In genomic region chr9:134712922-134713321, GRCh38 we compare ENCODE assay signal across 21 cellular contexts.
DNase-seq lines count a peak whose midpoint lies in the region; ATAC-seq and TF ChIP-seq lines count a peak whose summit lies in the region.
"Had no signal": no experiment of that assay in that cellular context is flagged by ENCODE, and none has a peak within 500 bp of the region (broad histone marks: within the 10 kb centered on the region; RNA-seq: fewer than 3 reads in every experiment).

No MANE protein-coding gene starts in this region.

- DNase-seq in HFFc6 (no peak), mesenchymal stem cell (no peak), smooth muscle cell (lab: John Stamatoyannopoulos, UW; ENCODE audit: unreplicated experiment) (no peak), NCI-H1436 treated with DMSO at 0.1 percent for 48 hours (lab: John Stamatoyannopoulos, UW) (no peak)
- DNase-seq: activated CD4-positive, alpha-beta T cell treated with anti-CD3 and anti-CD28 coated beads, Interleukin-2, amount 50 U/mL, for 1 hour; activated CD8-positive, alpha-beta memory T cell treated with anti-CD3 and anti-CD28 coated beads, Interleukin-2, amount 50 U/mL, for 48 hours; COR-L47; foreskin fibroblast; hippocampal formation; naive B cell; NCI-H2029; NCI-H446 treated with DMSO at 0.1 percent for 48 hours; stimulated activated CD8-positive, alpha-beta memory T cell treated with anti-CD3 and anti-CD28 coated beads, Interleukin-4, amount 100 ng/mL, for 48 hours; SW 1271 had no signal

- no peak overlapping the region for H2BK5ac ChIP-seq in mesenchymal stem cell (ENCODE audit: low read depth, low read length, poor library complexity, severe bottlenecking)

- no peak overlapping the region for H3K4ac ChIP-seq in mesenchymal stem cell (ENCODE audit: low read depth in 1 of 2, low read length in 2 of 2)

- H3K9ac ChIP-seq in mesenchymal stem cell (ENCODE audit: low read length): peak overlapping the region; percentile 15
- no peak overlapping the region for H3K9ac ChIP-seq in smooth muscle cell (ENCODE audit: low read depth)
- H3K9ac ChIP-seq: KMS-11 had no signal

- 90% methylated on average over 8 of the region's 10 CpGs for WGBS in mesenchymal stem cell
- 84% methylated on average over 10 of the region's 10 CpGs for WGBS in smooth muscle cell (ENCODE audit: low lambda C conversion rate)

- H3K27ac Mint-ChIP-seq in HFFc6 (peak overlapping the region; percentile 36), brain (peak overlapping the region in 3 of 5 experiments; percentile 6 to 87 (median 64))

- peaks cover 37% of the 10 kb centered on the region for H3K36me3 Mint-ChIP-seq in HFFc6 (ENCODE audit: low read depth)
- peaks cover 7% of the 10 kb centered on the region for H3K36me3 Mint-ChIP-seq in brain
- H3K36me3 Mint-ChIP-seq: naive B cell had no signal

- H3K4me2 ChIP-seq in mesenchymal stem cell (ENCODE audit: low read length, poor library complexity, severe bottlenecking) (no peak overlapping the region), smooth muscle cell (no peak overlapping the region)
- H3K4me2 ChIP-seq: KMS-11 had no signal

- no peak overlapping the region for H3K14ac ChIP-seq in mesenchymal stem cell (ENCODE audit: low read length in 2 of 2)

- H2BK120ac ChIP-seq in mesenchymal stem cell (ENCODE audit: low read depth, low read length): no peak overlapping the region

- H3K27me3 Mint-ChIP-seq in HFFc6 (ENCODE audit: insufficient read depth) (peaks cover 49% of the 10 kb centered on the region), brain (peaks cover 3% of the 10 kb centered on the region)
- H3K27me3 Mint-ChIP-seq: naive B cell had no signal

- peaks cover 95% of the 10 kb centered on the region for H3K79me2 ChIP-seq in smooth muscle cell (ENCODE audit: low read depth)

- peak overlapping the region in 1 of 2 experiments; percentile 27 for H3K23ac ChIP-seq in mesenchymal stem cell (ENCODE audit: low read length in 2 of 2)

- H3K4me3 Mint-ChIP-seq in HFFc6 (no peak overlapping the region; the same call in 1 of the 2 replicates), brain (no peak overlapping the region)
- H3K4me3 Mint-ChIP-seq: naive B cell had no signal

- H2AFZ ChIP-seq in mesenchymal stem cell (ENCODE audit: low read depth, low read length) (no peak overlapping the region), smooth muscle cell (ENCODE audit: low read depth) (no peak overlapping the region)

- H3K4me1 ChIP-seq in mesenchymal stem cell (ENCODE audit: control insufficient read depth, insufficient read depth, low read depth, low read length) (peaks cover 40% of the 10 kb centered on the region), smooth muscle cell (ENCODE audit: low read depth) (no peaks in the 10 kb centered on the region)

- no peak overlapping the region for H2AK5ac ChIP-seq in mesenchymal stem cell (ENCODE audit: low read length, severe bottlenecking)

- H3K27me3 ChIP-seq in mesenchymal stem cell (ENCODE audit: control insufficient read depth in 1 of 2, insufficient read depth in 1 of 2, low read length in 2 of 2) (no peaks in the 10 kb centered on the region), smooth muscle cell (ENCODE audit: low read depth) (no peaks in the 10 kb centered on the region)
- H3K27me3 ChIP-seq: ascending aorta had no signal

- peaks cover 56% of the 10 kb centered on the region for H3K4me1 Mint-ChIP-seq in HFFc6 (ENCODE audit: low read depth)
- peaks cover 54% of the 10 kb centered on the region for H3K4me1 Mint-ChIP-seq in brain

- peaks cover 100% of the 10 kb centered on the region for H4K20me1 ChIP-seq in smooth muscle cell (ENCODE audit: low read depth)

- H3K18ac ChIP-seq in mesenchymal stem cell (ENCODE audit: low read depth in 1 of 2, low read length in 2 of 2): no peak overlapping the region

- H3K27ac ChIP-seq in mesenchymal stem cell (ENCODE audit: low read length, poor library complexity, severe bottlenecking) (no peak overlapping the region), smooth muscle cell (ENCODE audit: low read depth) (peak overlapping the region; percentile 72)
- H3K27ac ChIP-seq: ascending aorta, KMS-11 had no signal

- no peak for ATAC-seq in HG02970 (IDR thresholded peaks at IDR 0.05; ENCODE audit: low FRiP score, unreplicated experiment)
- no peak for ATAC-seq in HG02623 (IDR thresholded peaks at IDR 0.05; ENCODE audit: unreplicated experiment)
- no peak for ATAC-seq in HG02885 (IDR thresholded peaks at IDR 0.05; ENCODE audit: poor library complexity, unreplicated experiment)

- H3K36me3 ChIP-seq in mesenchymal stem cell (ENCODE audit: control insufficient read depth in 1 of 2, insufficient read depth in 2 of 2, low read depth in 1 of 2, low read length in 2 of 2) (peaks cover 41 to 74% of the 10 kb centered on the region in 2 experiments), smooth muscle cell (ENCODE audit: low read depth) (peaks cover 10% of the 10 kb centered on the region)

- no peak overlapping the region for H2BK12ac ChIP-seq in mesenchymal stem cell (ENCODE audit: low read length in 2 of 2)

- no peak overlapping the region for H2BK15ac ChIP-seq in mesenchymal stem cell (ENCODE audit: low read depth, poor library complexity, severe bottlenecking)

- TF ChIP-seq CTCF in HFFc6 (IDR thresholded peaks at IDR 0.05): no peak
- TF ChIP-seq CTCF in brain (conservative IDR thresholded peaks at IDR 0.05): no peak
- TF ChIP-seq CTCF in smooth muscle cell (IDR thresholded peaks at IDR 0.05; ENCODE audit: borderline replicate concordance, insufficient read depth, poor library complexity, severe bottlenecking): no peak

- H3K9me3 ChIP-seq in mesenchymal stem cell (ENCODE audit: control insufficient read depth, low read length): no peaks in the 10 kb centered on the region
- no peaks in the 10 kb centered on the region for H3K9me3 ChIP-seq in smooth muscle cell (replicated peaks; ENCODE audit: low read depth)
- H3K9me3 ChIP-seq: ascending aorta had no signal

- H4K8ac ChIP-seq in mesenchymal stem cell (ENCODE audit: low read length): no peak overlapping the region

- H3K4me3 ChIP-seq in mesenchymal stem cell (ENCODE audit: insufficient read depth in 1 of 2, low read depth in 1 of 2, low read length in 2 of 2): no peak overlapping the region
- H3K4me3 ChIP-seq in smooth muscle cell: no peak overlapping the region
- H3K4me3 ChIP-seq: ascending aorta, lung had no signal

- peaks cover 28% of the 10 kb centered on the region for H3K79me1 ChIP-seq in mesenchymal stem cell (replicated peaks; ENCODE audit: low read length, poor library complexity, severe bottlenecking)

- peaks cover 12% of the 10 kb centered on the region; the same call in 1 of the 2 replicates for H3K9me3 Mint-ChIP-seq in HFFc6
- H3K9me3 Mint-ChIP-seq in brain: peaks cover 0 to 2% (median 0%) of the 10 kb centered on the region in 5 experiments

- peaks cover 79% of the 10 kb centered on the region for H3F3A ChIP-seq in smooth muscle cell (ENCODE audit: low read depth)

- peak overlapping the region; percentile 6 for H4K91ac ChIP-seq in mesenchymal stem cell (ENCODE audit: low read length)
